12 cellular contexts compared by ENCODE assay signal in the genomic region with DNA sequence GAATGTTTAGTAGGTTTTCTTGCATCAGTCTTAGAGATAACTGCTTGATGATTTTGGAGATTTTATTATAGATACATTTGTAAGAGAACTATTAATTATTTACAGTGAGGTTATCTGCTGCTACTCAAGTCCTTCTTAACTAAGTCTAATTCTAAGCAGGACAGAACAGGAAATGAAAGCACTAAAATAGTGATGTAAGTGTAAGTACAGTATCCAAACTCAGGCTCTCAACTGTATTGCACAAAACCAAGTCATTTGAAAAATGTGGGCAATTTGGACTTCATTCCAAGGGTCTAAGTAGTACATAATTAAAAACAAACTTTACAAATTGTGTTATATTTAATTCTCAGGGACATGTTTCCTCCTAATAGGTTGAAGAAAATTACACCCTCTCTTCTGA.
A peak's percentile ranks its signal among the peaks of the same experiment; 100 is the strongest.
DNase-seq lines count a peak whose midpoint lies in the region; ATAC-seq lines count a peak whose summit lies in the region.
"Had no signal": no experiment of that assay in that cellular context is flagged by ENCODE, and none has a peak within 500 bp of the region (broad histone marks: within the 10 kb centered on the region; RNA-seq: fewer than 3 reads in every experiment).

No MANE protein-coding gene starts in this region.

- ATAC-seq in GM18861 (IDR thresholded peaks at IDR 0.05; ENCODE audit: unreplicated experiment) (peak; percentile 99), GM21381 (IDR thresholded peaks at IDR 0.05; ENCODE audit: unreplicated experiment) (peak; percentile 97), HG03108 (IDR thresholded peaks at IDR 0.05; ENCODE audit: unreplicated experiment) (peak; percentile 76)

- DNase-seq in amniotic epithelial cell (ENCODE audit: low read depth) = peak; percentile 16
- no peak for DNase-seq in stimulated activated CD4-positive, alpha-beta T cell treated with anti-CD3 and anti-CD28 coated beads, Interleukin-4, amount 100 ng/mL, for 24 hours
- DNase-seq in cerebellum (ENCODE audit: low spot score) = no peak
- DNase-seq in mucosa of gallbladder (ENCODE audit: low spot score) = no peak
- no peak for DNase-seq in NCI-H2227 (lab: John Stamatoyannopoulos, UW; ENCODE audit: unreplicated experiment)
- DNase-seq: activated CD8-positive, alpha-beta memory T cell treated with anti-CD3 and anti-CD28 coated beads for 24 hours; NCI-H2227 treated with DMSO at 0.1 percent for 48 hours; occipital lobe; stimulated activated CD4-positive, alpha-beta T cell treated with anti-CD3 and anti-CD28 coated beads, Interleukin-2, amount 100 ng/mL, for 48 hours had no signal
